Comparison of ENCODE assay signal across 1 cellular context in genomic region chr17:2704890-2705248, GRCh38.
TF ChIP-seq lines count a peak whose summit lies in the region.

No MANE protein-coding gene starts in this region.

TF ChIP-seq in IMR-90, 13 proteins besides CTCF, POLR2A, EP300 and RAD21 (continued from another document):
- TF ChIP-seq, protein P1, sequence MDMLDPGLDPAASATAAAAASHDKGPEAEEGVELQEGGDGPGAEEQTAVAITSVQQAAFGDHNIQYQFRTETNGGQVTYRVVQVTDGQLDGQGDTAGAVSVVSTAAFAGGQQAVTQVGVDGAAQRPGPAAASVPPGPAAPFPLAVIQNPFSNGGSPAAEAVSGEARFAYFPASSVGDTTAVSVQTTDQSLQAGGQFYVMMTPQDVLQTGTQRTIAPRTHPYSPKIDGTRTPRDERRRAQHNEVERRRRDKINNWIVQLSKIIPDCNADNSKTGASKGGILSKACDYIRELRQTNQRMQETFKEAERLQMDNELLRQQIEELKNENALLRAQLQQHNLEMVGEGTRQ (IDR thresholded peaks at IDR 0.05; ENCODE audit: low read depth, low read length) = no peak
- TF ChIP-seq FOS (IDR thresholded peaks at IDR 0.05; ENCODE audit: low read depth, low read length) (no peak), MXI1 (IDR thresholded peaks at IDR 0.05; ENCODE audit: borderline replicate concordance, low read depth, low read length) (no peak), SMC3 (IDR thresholded peaks at IDR 0.05; ENCODE audit: low read depth, low read length) (no peak), RFX5 (IDR thresholded peaks at IDR 0.05; ENCODE audit: low read depth, low read length) (no peak)
